29 cellular contexts compared by ENCODE assay signal in genomic region chr14:53495846-53496343, GRCh38.
"Had no signal": no experiment of that assay in that cellular context is flagged by ENCODE, and none has a peak within 500 bp of the region (broad histone marks: within the 10 kb centered on the region; RNA-seq: fewer than 3 reads in every experiment).

No MANE protein-coding gene starts in this region.

- H3K4me1 ChIP-seq: parathyroid adenoma, right atrium auricular region, right lobe of liver, uterus had no signal

- DNase-seq: hypothalamus; immature natural killer cell; kidney; left colon; left lung; lower lobe of right lung; mammary epithelial cell; mesendoderm; naive B cell; natural killer cell; nephron progenitor cell; occipital lobe; right lobe of liver; stimulated activated CD4-positive, alpha-beta T cell treated with anti-CD3 and anti-CD28 coated beads, Interleukin-1b, Interleukin-23, amount 100 ng/mL, for 48 hours; stimulated activated CD4-positive, alpha-beta T cell treated with anti-CD3 and anti-CD28 coated beads, Interleukin-2, amount 100 ng/mL, for 48 hours; stimulated activated CD4-positive, alpha-beta T cell treated with anti-CD3 and anti-CD28 coated beads, Interleukin-4, amount 100 ng/mL, for 4 hours; stimulated activated CD8-positive, alpha-beta memory T cell treated with anti-CD3 and anti-CD28 coated beads, Interleukin-4, amount 100 ng/mL, for 48 hours; stimulated activated naive CD4-positive, alpha-beta T cell treated with Interleukin-2 at 50 U/mL for 16 hours; stimulated activated naive CD8-positive, alpha-beta T cell treated with anti-CD3 and anti-CD28 coated beads, Interleukin-15, amount 100 ng/mL, for 72 hours; substantia nigra; uterus had no signal

- H2AFZ ChIP-seq: neural progenitor cell, parathyroid adenoma had no signal

- H3K4me3 ChIP-seq: left lung, lower lobe of right lung, neural progenitor cell, right atrium auricular region, right lobe of liver, smooth muscle cell, tibial nerve, uterus had no signal

- H3K9me3 ChIP-seq: left lung, lower lobe of right lung, neutrophil, right atrium auricular region, right lobe of liver, tibial nerve, uterus had no signal

- H3K4me2 ChIP-seq: neural progenitor cell, smooth muscle cell had no signal

- H3K36me3 ChIP-seq: left lung, lower lobe of right lung, neural progenitor cell, neutrophil, right atrium auricular region, right lobe of liver, tibial nerve, uterus had no signal

- H3K9ac ChIP-seq: neural progenitor cell, parathyroid adenoma had no signal

- FAIRE-seq: islet of Langerhans, kidney had no signal

- H3K27ac ChIP-seq: lower lobe of right lung, neural progenitor cell, neutrophil, parathyroid adenoma, right atrium auricular region, right lobe of liver, tibial nerve, uterus had no signal

- H3K27me3 ChIP-seq: left lung, neural progenitor cell, neutrophil, right atrium auricular region, right lobe of liver, tibial nerve, uterus had no signal

- ATAC-seq: left colon; natural killer cell; stimulated activated memory B cell treated with anti-CD40 and anti-IgM and Interleukin-4, amounts not matched to agents 10 μg/mL and 1 μg/mL and 100 μg/mL, for 72 hours; stimulated activated naive CD8-positive, alpha-beta T cell treated with anti-CD3 and anti-CD28 coated beads, Interleukin-15, amount 100 ng/mL, for 72 hours had no signal
